Comparison of ENCODE assay signal across 13 cellular contexts in the genomic region with DNA sequence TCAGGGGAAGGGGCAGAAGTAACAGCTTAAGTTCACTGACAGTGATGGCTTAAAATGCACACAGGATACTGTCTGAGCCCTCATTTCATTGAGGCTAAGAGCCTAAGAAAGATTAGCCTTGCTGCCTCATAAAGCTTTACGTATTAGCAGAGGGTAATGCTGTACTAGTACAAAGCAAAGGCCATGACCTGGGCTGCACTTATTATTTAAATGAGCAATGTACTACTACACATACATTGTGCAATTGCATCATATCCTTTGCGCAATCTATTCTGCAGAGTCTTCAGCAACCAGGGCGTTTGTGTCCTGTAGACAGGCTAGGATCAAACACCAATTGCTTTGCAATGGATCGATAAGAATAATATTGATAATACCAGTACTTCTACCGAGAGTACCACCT.
DNase-seq lines count a peak whose midpoint lies in the region; ATAC-seq and TF ChIP-seq lines count a peak whose summit lies in the region.
"Had no signal": no experiment of that assay in that cellular context is flagged by ENCODE, and none has a peak within 500 bp of the region (broad histone marks: within the 10 kb centered on the region; RNA-seq: fewer than 3 reads in every experiment).

No MANE protein-coding gene starts in this region.

- H3K9ac ChIP-seq in HCT116 (ENCODE audit: low read length) = no peak overlapping the region
- H3K9ac ChIP-seq in trophoblast cell (ENCODE audit: low read length) = no peak overlapping the region

- ATAC-seq in HCT116 = peak; percentile 37
- ATAC-seq in HG03097 (IDR thresholded peaks at IDR 0.05; ENCODE audit: low FRiP score, unreplicated experiment) = no peak

- RAD21 ChIA-PET in HCT116 (lab: Charles Lee; ENCODE audit: low non-redundant PET in 1 of 2, low total read pairs in 2 of 2, uncharacterized antibody in 2 of 2, unreplicated experiment in 2 of 2) = no interaction called here

- H2BK5ac ChIP-seq in trophoblast cell (ENCODE audit: low read depth, low read length, poor library complexity) = no peak overlapping the region

- CTCF ChIA-PET in HCT116 (lab: Charles Lee) = no interaction called here

- no peaks in the 10 kb centered on the region for H3K79me1 ChIP-seq in trophoblast cell (ENCODE audit: low read length)

- H3K4me3 ChIP-seq in HCT116 (replicated peaks in 1 of 2; ENCODE audit: low read depth in 1 of 2, low read length in 2 of 2) (no peak overlapping the region), trophoblast cell (ENCODE audit: low read depth, low read length) (no peak overlapping the region)
- H3K4me3 ChIP-seq: skin epidermis had no signal

- no peak for TF ChIP-seq CTCF in HCT116 (IDR thresholded peaks at IDR 0.05 in 2 of 3, conservative IDR thresholded peaks at IDR 0.05 in 1 of 3; ENCODE audit: borderline replicate concordance in 1 of 3, insufficient read depth in 1 of 3, low read depth in 2 of 3, low read length in 2 of 3)

- H3K79me2 ChIP-seq in HCT116 (ENCODE audit: insufficient read depth, low read length) (no peaks in the 10 kb centered on the region), trophoblast cell (ENCODE audit: control insufficient read depth, insufficient read depth, low read length, poor library complexity) (no peaks in the 10 kb centered on the region)

- H4K91ac ChIP-seq in trophoblast cell (ENCODE audit: low read depth, low read length) = no peak overlapping the region

- no peak for TF ChIP-seq RAD21 in HCT116 (IDR thresholded peaks at IDR 0.05; ENCODE audit: low read depth)

- H3K18ac ChIP-seq in trophoblast cell (ENCODE audit: low read length) = no peak overlapping the region

- BruUV-seq in HCT116 (replicated peaks; lab: Mats Ljungman, UMichigan) = no TSS peak

- no peak overlapping the region for H2BK120ac ChIP-seq in trophoblast cell (ENCODE audit: insufficient read depth, low read length, poor library complexity)

- no peaks in the 10 kb centered on the region for H3K27me3 ChIP-seq in HCT116 (ENCODE audit: insufficient read depth, low read length)
- no peaks in the 10 kb centered on the region for H3K27me3 ChIP-seq in trophoblast cell (ENCODE audit: insufficient read depth, low read length)

- DNase-seq in HCT116 (ENCODE audit: low read depth, low spot score) (peak; percentile 2), NCI-H82 (lab: John Stamatoyannopoulos, UW) (peak; percentile 93), amniotic epithelial cell (ENCODE audit: low read depth) (peak; percentile 56), trophoblast cell (peak; percentile 55 to 91), epidermal melanocyte (ENCODE audit: insufficient read length, low spot score) (no peak)
- no peak for DNase-seq in stimulated activated CD4-positive, alpha-beta T cell treated with anti-CD3 and anti-CD28 coated beads, Interleukin-4, amount 100 ng/mL, for 24 hours
- DNase-seq: activated effector memory CD4-positive, alpha-beta T cell treated with Interleukin-2 at 50 U/mL for 16 hours; central memory CD4-positive, alpha-beta T cell; kidney glomerular epithelial cell; NCI-H1694 had no signal

- H3K36me3 ChIP-seq in HCT116 (ENCODE audit: control insufficient read depth in 1 of 2, insufficient read depth in 2 of 2, low read length in 2 of 2) = no peaks in the 10 kb centered on the region
- H3K36me3 ChIP-seq in trophoblast cell (ENCODE audit: control insufficient read depth in 1 of 2, insufficient read depth in 2 of 2, low read length in 2 of 2) = no peaks in the 10 kb centered on the region

- H3K14ac ChIP-seq in trophoblast cell (ENCODE audit: low read length) = no peak overlapping the region

- H3K27ac ChIP-seq in HCT116 (ENCODE audit: low read depth, low read length) = no peak overlapping the region
- H3K27ac ChIP-seq in trophoblast cell (ENCODE audit: low read depth, low read length) = no peak overlapping the region
- H3K27ac ChIP-seq: VCaP had no signal

- WGBS in trophoblast cell (ENCODE audit: extremely low coverage, insufficient coverage, insufficient read length) = no CpG with 5 or more reads among the region's 5 CpGs

- no peak overlapping the region for H2AK5ac ChIP-seq in trophoblast cell (ENCODE audit: low read length)

- peaks cover 8 to 17% of the 10 kb centered on the region in 2 experiments for H3K4me1 ChIP-seq in HCT116 (ENCODE audit: control insufficient read depth in 1 of 2, insufficient read depth in 2 of 2, low read length in 2 of 2)
- peaks cover 2 to 3% of the 10 kb centered on the region in 2 experiments for H3K4me1 ChIP-seq in trophoblast cell (ENCODE audit: control insufficient read depth in 1 of 2, insufficient read depth in 2 of 2, low read length in 2 of 2)

- H3K23ac ChIP-seq in trophoblast cell (ENCODE audit: low read length) = no peak overlapping the region

- H2AFZ ChIP-seq in HCT116 (ENCODE audit: low read depth, low read length, poor library complexity, severe bottlenecking) (peak overlapping the region; percentile 20), trophoblast cell (ENCODE audit: insufficient read depth, low read length, poor library complexity) (no peak overlapping the region)

- H3K9me2 ChIP-seq in HCT116 (ENCODE audit: insufficient read depth) = no peaks in the 10 kb centered on the region; the same call in 1 of the 2 replicates

- POLR2A ChIA-PET in HCT116 (lab: Charles Lee) = no interaction called here

- H4K12ac ChIP-seq in trophoblast cell (ENCODE audit: low read depth, low read length) = no peak overlapping the region

- no peaks in the 10 kb centered on the region for H3K9me3 ChIP-seq in HCT116 (ENCODE audit: control insufficient read depth in 1 of 2, insufficient read depth in 1 of 2, low read depth in 1 of 2, low read length in 2 of 2)
- no peaks in the 10 kb centered on the region for H3K9me3 ChIP-seq in trophoblast cell (ENCODE audit: insufficient read depth, low read depth, low read length)

- H2BK12ac ChIP-seq in trophoblast cell (ENCODE audit: low read length) = no peak overlapping the region

- TF ChIP-seq POLR2A in HCT116 (IDR thresholded peaks at IDR 0.05; ENCODE audit: borderline replicate concordance, extremely low read depth, insufficient read depth, insufficient read length) = no peak

- no peaks in the 10 kb centered on the region for H4K20me1 ChIP-seq in HCT116 (ENCODE audit: insufficient read depth)

- no peak overlapping the region for H4K8ac ChIP-seq in trophoblast cell (ENCODE audit: low read depth, low read length)

- H3K4ac ChIP-seq in trophoblast cell (ENCODE audit: low read depth, low read length) = no peak overlapping the region

- H3K4me2 ChIP-seq in HCT116 (ENCODE audit: low read length) (peak overlapping the region; percentile 47), trophoblast cell (ENCODE audit: low read length) (no peak overlapping the region)

- intact Hi-C loops in HCT116 (cut with micrococcal nuclease) = no loop called here

TF ChIP-seq in HCT116, 20 proteins besides CTCF, POLR2A, EP300 and RAD21 (continues in another document):
- TF ChIP-seq ZBTB33 (IDR thresholded peaks at IDR 0.05; ENCODE audit: extremely low read depth, insufficient replicate concordance, low read length) (no peak), CEBPB (IDR thresholded peaks at IDR 0.05; ENCODE audit: low read depth) (peak; percentile 97), CBX3 (IDR thresholded peaks at IDR 0.05; ENCODE audit: low read depth) (no peak), TCF7L2 (IDR thresholded peaks at IDR 0.05; ENCODE audit: borderline replicate concordance, extremely low read depth, insufficient read depth, insufficient read length) (no peak), POLR2AphosphoS5 (IDR thresholded peaks at IDR 0.05; ENCODE audit: low read depth, low read length) (no peak), MAX (IDR thresholded peaks at IDR 0.05) (no peak), FOSL1 (IDR thresholded peaks at IDR 0.05; ENCODE audit: low read depth) (no peak), ELF1 (IDR thresholded peaks at IDR 0.05; ENCODE audit: borderline replicate concordance, low read depth) (no peak), EZH2phosphoT487 (IDR thresholded peaks at IDR 0.05; ENCODE audit: borderline replicate concordance) (no peak), ZNF274 (IDR thresholded peaks at IDR 0.05; ENCODE audit: low read depth, low read length) (no peak), EZH2 (IDR thresholded peaks at IDR 0.05) (no peak), ATF3 (IDR thresholded peaks at IDR 0.05) (peak; percentile 60)

Comparison
In these comparisons a context has a peak if more than half of its experiments do, and no peak if none do; other contexts are left out.
1. DNase-seq: peak in HCT116 (single experiment), NCI-H82 (single experiment), amniotic epithelial cell (single experiment) and trophoblast cell (2 of 2); none in epidermal melanocyte (single experiment) and stimulated activated CD4-positive, alpha-beta T cell treated with anti-CD3 and anti-CD28 coated beads, Interleukin-4, amount 100 ng/mL, for 24 hours (single experiment).